22 cellular contexts compared by ENCODE assay signal in genomic region chr4:108292229-108292628, GRCh38.
"Had no signal": no experiment of that assay in that cellular context is flagged by ENCODE, and none has a peak within 500 bp of the region (broad histone marks: within the 10 kb centered on the region; RNA-seq: fewer than 3 reads in every experiment).

No MANE protein-coding gene starts in this region.

- H3K27ac ChIP-seq: adrenal gland, KMS-11, PC-9 had no signal

- DNase-seq: activated B cell treated with CpG ODN at 0.5 μM for 24 hours; activated CD4-positive, alpha-beta memory T cell treated with anti-CD3 and anti-CD28 coated beads for 36 hours; activated CD4-positive, alpha-beta T cell treated with anti-CD3 and anti-CD28 coated beads for 1 hour; activated CD4-positive, alpha-beta T cell treated with anti-CD3 and anti-CD28 coated beads, Interleukin-2, amount 10 ng/mL, durations not matched to agents 24 days and 14 days; activated CD8-positive, alpha-beta memory T cell treated with anti-CD3 and anti-CD28 coated beads for 24 hours; activated gamma-delta T cell; activated naive CD4-positive, alpha-beta T cell treated with anti-CD3 and anti-CD28 coated beads, Interleukin-2, amount 10 ng/mL, durations not matched to agents 7 days and 5 days; activated naive CD8-positive, alpha-beta T cell treated with anti-CD3 and anti-CD28 coated beads, Interleukin-2, amount 10 ng/mL, durations not matched to agents 7 days and 5 days; activated T-cell treated with anti-CD3 and anti-CD28 coated beads, Interleukin-2, amount 50 U/mL, for 4 hours; adrenal gland; anterior cingulate cortex; central memory CD4-positive, alpha-beta T cell; NCI-H1048; NCI-H146; NCI-H187 treated with DMSO at 0.1 percent for 48 hours; NCI-H2171 treated with DMSO at 0.1 percent for 48 hours; NCI-H226; NCI-H526; NCI-H82; PC-9; SHP77 treated with DMSO at 0.1 percent for 48 hours had no signal
